In the genomic region with DNA sequence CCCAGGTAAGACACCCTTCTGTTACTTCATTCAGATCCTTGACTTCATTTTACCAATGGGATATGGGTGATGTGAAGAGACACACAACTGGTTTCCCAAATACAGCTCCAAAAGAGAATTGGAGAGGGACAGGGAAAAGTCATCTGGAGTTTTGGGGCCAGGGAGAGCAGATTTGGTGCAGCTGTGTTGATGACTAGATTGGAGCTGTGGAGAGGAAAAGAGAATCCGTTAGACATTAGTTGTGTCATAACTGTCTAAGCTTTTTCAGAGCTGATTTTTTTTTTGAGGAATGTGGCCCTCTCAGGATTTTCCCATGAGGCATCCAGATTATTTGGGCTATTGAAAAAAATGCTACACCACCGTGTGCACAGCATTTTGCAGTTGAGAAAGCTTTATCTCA, we compare ENCODE assay signal across 1 cellular context.
TF ChIP-seq lines count a peak whose summit lies in the region.

No MANE protein-coding gene starts in this region.

TF ChIP-seq in IMR-90, 13 proteins besides CTCF, POLR2A, EP300 and RAD21:
- no peak for TF ChIP-seq FOS (IDR thresholded peaks at IDR 0.05; ENCODE audit: low read depth, low read length)
- no peak for TF ChIP-seq MXI1 (IDR thresholded peaks at IDR 0.05; ENCODE audit: borderline replicate concordance, low read depth, low read length)
- no peak for TF ChIP-seq CHD1 (IDR thresholded peaks at IDR 0.05; ENCODE audit: low read depth, low read length)
- no peak for TF ChIP-seq MAZ (IDR thresholded peaks at IDR 0.05; ENCODE audit: borderline replicate concordance, low read depth, low read length)
- TF ChIP-seq, protein P1, sequence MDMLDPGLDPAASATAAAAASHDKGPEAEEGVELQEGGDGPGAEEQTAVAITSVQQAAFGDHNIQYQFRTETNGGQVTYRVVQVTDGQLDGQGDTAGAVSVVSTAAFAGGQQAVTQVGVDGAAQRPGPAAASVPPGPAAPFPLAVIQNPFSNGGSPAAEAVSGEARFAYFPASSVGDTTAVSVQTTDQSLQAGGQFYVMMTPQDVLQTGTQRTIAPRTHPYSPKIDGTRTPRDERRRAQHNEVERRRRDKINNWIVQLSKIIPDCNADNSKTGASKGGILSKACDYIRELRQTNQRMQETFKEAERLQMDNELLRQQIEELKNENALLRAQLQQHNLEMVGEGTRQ (IDR thresholded peaks at IDR 0.05; ENCODE audit: low read depth, low read length) = no peak
- TF ChIP-seq CEBPB (IDR thresholded peaks at IDR 0.05; ENCODE audit: low read depth, low read length) = no peak
TF ChIP-seq in IMR-90: peak in this region for 0.
